In genomic region chr6:30647802-30648460, GRCh38 we compare ENCODE assay signal across 8 cellular contexts. TPM values are rescaled to one million over a fixed set of nuclear protein-coding genes. Genes with fewer than 3 reads are reported as not detected.
DNase-seq lines count a peak whose midpoint lies in the region; ATAC-seq and TF ChIP-seq lines count a peak whose summit lies in the region.

No MANE protein-coding gene starts in this region.

- ATAC-seq in CD4-positive, CD25-positive, alpha-beta regulatory T cell (ENCODE audit: low read depth in 2 of 2), result no peak
- ATAC-seq in HG03565 (IDR thresholded peaks at IDR 0.05; ENCODE audit: unreplicated experiment), result no peak
- ATAC-seq in GM19452 (IDR thresholded peaks at IDR 0.05; ENCODE audit: unreplicated experiment), result no peak
- ATAC-seq in GM18907 (IDR thresholded peaks at IDR 0.05; ENCODE audit: unreplicated experiment), result no peak

- no peaks in the 10 kb centered on the region for H3K27me3 ChIP-seq in CD4-positive, CD25-positive, alpha-beta regulatory T cell (ENCODE audit: control insufficient read depth, insufficient read depth, low read length)

- peaks cover 13% of the 10 kb centered on the region for H3K4me1 ChIP-seq in CD4-positive, CD25-positive, alpha-beta regulatory T cell (ENCODE audit: control insufficient read depth, insufficient read depth, low read length, poor library complexity, severe bottlenecking)
- H3K4me1 ChIP-seq in HEK293 (ENCODE audit: control insufficient read depth, insufficient read depth, low read length), result peaks cover 8% of the 10 kb centered on the region

- DNase-seq in CD4-positive, CD25-positive, alpha-beta regulatory T cell, result no peak
- no peak for DNase-seq in T-helper 2 cell treated with Interferon-gamma antibody and Interleukin-4, amounts not matched to agents 5 μg/mL and 100 μg/mL, for 36 hours (ENCODE audit: low spot score)
- DNase-seq in fibroblast of peridontal ligament (ENCODE audit: extremely low read depth) (peak; percentile 19), osteocyte (ENCODE audit: extremely low spot score, unreplicated experiment) (no peak)

- H3K4me3 Mint-ChIP-seq in CD4-positive, CD25-positive, alpha-beta regulatory T cell, result peak overlapping the region; percentile 85 to 91 (median 90)
- H3K4me3 Mint-ChIP-seq in T-helper 2 cell treated with Interferon-gamma antibody and Interleukin-4, amounts not matched to agents 5 μg/mL and 100 μg/mL, for 36 hours, result peak overlapping the region; percentile 93
- H3K4me3 Mint-ChIP-seq in osteocyte (ENCODE audit: unreplicated experiment), result peak overlapping the region; percentile 83

- H3K36me3 ChIP-seq in CD4-positive, CD25-positive, alpha-beta regulatory T cell (ENCODE audit: control insufficient read depth, insufficient read depth, low read length), result peaks cover 21% of the 10 kb centered on the region
- peaks cover 39 to 63% of the 10 kb centered on the region in 2 experiments for H3K36me3 ChIP-seq in HEK293 (ENCODE audit: control insufficient read depth in 2 of 2, insufficient read depth in 1 of 2, low read length in 2 of 2)

- H3K27ac ChIP-seq in CD4-positive, CD25-positive, alpha-beta regulatory T cell (ENCODE audit: insufficient read depth, low read length, poor library complexity, severe bottlenecking), result peak overlapping the region; percentile 92
- peak overlapping the region; percentile 96 for H3K27ac ChIP-seq in HEK293 (ENCODE audit: extremely low read depth, low read depth, low read length)

- no peaks in the 10 kb centered on the region for H3K27me3 Mint-ChIP-seq in CD4-positive, CD25-positive, alpha-beta regulatory T cell
- H3K27me3 Mint-ChIP-seq in T-helper 2 cell treated with Interferon-gamma antibody and Interleukin-4, amounts not matched to agents 5 μg/mL and 100 μg/mL, for 36 hours (ENCODE audit: low read depth), result no peaks in the 10 kb centered on the region
- H3K27me3 Mint-ChIP-seq in osteocyte (ENCODE audit: unreplicated experiment), result no peaks in the 10 kb centered on the region

- H3K27ac Mint-ChIP-seq in CD4-positive, CD25-positive, alpha-beta regulatory T cell, result peak overlapping the region; percentile 89 to 92 (median 91)
- H3K27ac Mint-ChIP-seq in T-helper 2 cell treated with Interferon-gamma antibody and Interleukin-4, amounts not matched to agents 5 μg/mL and 100 μg/mL, for 36 hours, result peak overlapping the region; percentile 92
- peak overlapping the region; percentile 74 for H3K27ac Mint-ChIP-seq in osteocyte (ENCODE audit: unreplicated experiment)

- no peaks in the 10 kb centered on the region for H3K9me3 ChIP-seq in CD4-positive, CD25-positive, alpha-beta regulatory T cell (ENCODE audit: control insufficient read depth in 2 of 2, low read length in 2 of 2)
- H3K9me3 ChIP-seq in HEK293 (ENCODE audit: control insufficient read depth, insufficient read depth, low read depth, low read length), result no peaks in the 10 kb centered on the region

- CTCF ChIA-PET in HEK293 (lab: Yijun Ruan, JAX), result interaction anchor here (0.5 to 1.9 kb wide), 5 partner anchors 17 to 165 kb away, joined by 3 to 10 read pairs (median 4); no protein-coding TSS in a partner anchor

- no peaks in the 10 kb centered on the region for H3K9me3 Mint-ChIP-seq in CD4-positive, CD25-positive, alpha-beta regulatory T cell
- no peaks in the 10 kb centered on the region for H3K9me3 Mint-ChIP-seq in T-helper 2 cell treated with Interferon-gamma antibody and Interleukin-4, amounts not matched to agents 5 μg/mL and 100 μg/mL, for 36 hours
- no peaks in the 10 kb centered on the region for H3K9me3 Mint-ChIP-seq in osteocyte (ENCODE audit: unreplicated experiment)

- peaks cover 17% of the 10 kb centered on the region for H3K36me3 Mint-ChIP-seq in CD4-positive, CD25-positive, alpha-beta regulatory T cell
- peaks cover 15% of the 10 kb centered on the region for H3K36me3 Mint-ChIP-seq in T-helper 2 cell treated with Interferon-gamma antibody and Interleukin-4, amounts not matched to agents 5 μg/mL and 100 μg/mL, for 36 hours (ENCODE audit: low read depth)
- peaks cover 28% of the 10 kb centered on the region for H3K36me3 Mint-ChIP-seq in osteocyte (ENCODE audit: unreplicated experiment)

- no peak for TF ChIP-seq CTCF in HEK293 (tag by site-specific recombination; IDR thresholded peaks at IDR 0.05)
- no peak for TF ChIP-seq CTCF in osteocyte (IDR thresholded peaks at IDR 0.05)

- POLR2A ChIA-PET in HEK293 (lab: Yijun Ruan, JAX), result interaction anchor here (0.7 to 1.5 kb wide), 4 partner anchors 31 to 155 kb away, joined by 3 to 15 read pairs (median 5); no protein-coding TSS in a partner anchor

- H3K4me3 ChIP-seq in CD4-positive, CD25-positive, alpha-beta regulatory T cell (ENCODE audit: low read depth, low read length), result peak overlapping the region; percentile 85
- peak overlapping the region; percentile 88 for H3K4me3 ChIP-seq in HEK293 (ENCODE audit: low read depth, low read length)

- peaks cover 12 to 27% (median 19%) of the 10 kb centered on the region in 4 donors for H3K4me1 Mint-ChIP-seq in CD4-positive, CD25-positive, alpha-beta regulatory T cell
- peaks cover 22% of the 10 kb centered on the region for H3K4me1 Mint-ChIP-seq in T-helper 2 cell treated with Interferon-gamma antibody and Interleukin-4, amounts not matched to agents 5 μg/mL and 100 μg/mL, for 36 hours (ENCODE audit: low read depth)
- peaks cover 15% of the 10 kb centered on the region for H3K4me1 Mint-ChIP-seq in osteocyte (ENCODE audit: unreplicated experiment)

TF ChIP-seq in HEK293, 187 proteins besides CTCF, POLR2A, EP300 and RAD21 (continues in another document):
- TF ChIP-seq ZNF558 (tag by site-specific recombination; IDR thresholded peaks at IDR 0.05) (no peak), ZNF555 (tag by site-specific recombination; conservative IDR thresholded peaks at IDR 0.05) (no peak), GLIS1 (tag by site-specific recombination; IDR thresholded peaks at IDR 0.05) (peak; percentile 18; the same call in 1 of the 2 replicates), ZXDB (tag by site-specific recombination; IDR thresholded peaks at IDR 0.05) (0 out of 2 replicates have a peak, but pooled peaks have one; percentile 57), ZNF473 (tag by site-specific recombination; IDR thresholded peaks at IDR 0.05) (no peak), ZNF394 (tag by site-specific recombination; IDR thresholded peaks at IDR 0.05; ENCODE audit: borderline replicate concordance) (no peak), ZFP69B (tag by site-specific recombination; IDR thresholded peaks at IDR 0.05) (0 out of 2 replicates have a peak, but pooled peaks have one; percentile 8), MEIS1 (CRISPR knock-in tag; IDR thresholded peaks at IDR 0.05; ENCODE audit: borderline replicate concordance) (no peak), ZFP41 (tag by site-specific recombination; IDR thresholded peaks at IDR 0.05; ENCODE audit: borderline replicate concordance) (no peak), TCF7L2 (IDR thresholded peaks at IDR 0.05; ENCODE audit: borderline replicate concordance, low read depth, low read length) (no peak)
- TF ChIP-seq, protein P1, sequence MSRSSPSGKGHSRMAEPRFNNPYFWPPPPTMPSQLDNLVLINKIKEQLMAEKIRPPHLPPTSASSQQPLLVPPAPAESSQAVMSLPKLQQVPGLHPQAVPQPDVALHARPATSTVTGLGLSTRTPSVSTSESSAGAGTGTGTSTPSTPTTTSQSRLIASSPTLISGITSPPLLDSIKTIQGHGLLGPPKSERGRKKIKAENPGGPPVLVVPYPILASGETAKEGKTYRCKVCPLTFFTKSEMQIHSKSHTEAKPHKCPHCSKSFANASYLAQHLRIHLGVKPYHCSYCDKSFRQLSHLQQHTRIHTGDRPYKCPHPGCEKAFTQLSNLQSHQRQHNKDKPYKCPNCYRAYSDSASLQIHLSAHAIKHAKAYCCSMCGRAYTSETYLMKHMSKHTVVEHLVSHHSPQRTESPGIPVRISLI (tag by site-specific recombination; IDR thresholded peaks at IDR 0.05), result 0 out of 2 replicates have a peak, but pooled peaks have one; percentile 15
- TF ChIP-seq, protein P2, sequence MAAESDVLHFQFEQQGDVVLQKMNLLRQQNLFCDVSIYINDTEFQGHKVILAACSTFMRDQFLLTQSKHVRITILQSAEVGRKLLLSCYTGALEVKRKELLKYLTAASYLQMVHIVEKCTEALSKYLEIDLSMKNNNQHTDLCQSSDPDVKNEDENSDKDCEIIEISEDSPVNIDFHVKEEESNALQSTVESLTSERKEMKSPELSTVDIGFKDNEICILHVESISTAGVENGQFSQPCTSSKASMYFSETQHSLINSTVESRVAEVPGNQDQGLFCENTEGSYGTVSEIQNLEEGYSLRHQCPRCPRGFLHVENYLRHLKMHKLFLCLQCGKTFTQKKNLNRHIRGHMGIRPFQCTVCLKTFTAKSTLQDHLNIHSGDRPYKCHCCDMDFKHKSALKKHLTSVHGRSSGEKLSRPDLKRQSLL (tag by site-specific recombination; IDR thresholded peaks at IDR 0.05), result no peak

RNA-seq across cellular contexts. Expression of gene C6orf136, which starts 1.0 kb away (rescaled TPM):
- 24.4 TPM for total RNA-seq in CD4-positive, CD25-positive, alpha-beta regulatory T cell
- polyA plus RNA-seq in CD4-positive, CD25-positive, alpha-beta regulatory T cell, result 10 to 100 TPM in 2 of 4 donors, 1 to 10 TPM in 2; 7.5 to 19.7 (median 10.9) TPM
- 13.5 and 17.2 TPM in 2 replicates for total RNA-seq in osteocyte

RNA-seq across cellular contexts. Expression of gene ATAT1, which starts 21.3 kb away (rescaled TPM):
- 7.2 TPM for total RNA-seq in CD4-positive, CD25-positive, alpha-beta regulatory T cell
- under 1 TPM; 0.27 to 0.89 (median 0.53) TPM for polyA plus RNA-seq in CD4-positive, CD25-positive, alpha-beta regulatory T cell
- total RNA-seq in osteocyte, result 17.3 and 20.0 TPM in 2 replicates

RNA-seq across cellular contexts. Expression of gene DHX16, which starts 24.9 kb away (rescaled TPM):
- total RNA-seq in CD4-positive, CD25-positive, alpha-beta regulatory T cell, result 33.8 TPM
- polyA plus RNA-seq in CD4-positive, CD25-positive, alpha-beta regulatory T cell, result 10 to 100 TPM; 13.2 to 25.3 (median 16.7) TPM
- 28.7 TPM in 2 replicates for total RNA-seq in osteocyte

RNA-seq across cellular contexts. Expression of gene MRPS18B, which starts 30.3 kb away (rescaled TPM):
- 19.0 TPM for total RNA-seq in CD4-positive, CD25-positive, alpha-beta regulatory T cell
- polyA plus RNA-seq in CD4-positive, CD25-positive, alpha-beta regulatory T cell, result 100 to 1,000 TPM; 121 to 165 (median 151) TPM
- total RNA-seq in osteocyte, result 36.6 and 39.2 TPM in 2 replicates

RNA-seq across cellular contexts. Expression of gene PPP1R10, which starts 30.9 kb away (rescaled TPM):
- 164 TPM for total RNA-seq in CD4-positive, CD25-positive, alpha-beta regulatory T cell
- 10 to 100 TPM; 18.0 to 22.9 (median 19.7) TPM for polyA plus RNA-seq in CD4-positive, CD25-positive, alpha-beta regulatory T cell
- 82.1 and 87.6 TPM in 2 replicates for total RNA-seq in osteocyte
